8 cellular contexts compared by ENCODE assay signal in the genomic region with DNA sequence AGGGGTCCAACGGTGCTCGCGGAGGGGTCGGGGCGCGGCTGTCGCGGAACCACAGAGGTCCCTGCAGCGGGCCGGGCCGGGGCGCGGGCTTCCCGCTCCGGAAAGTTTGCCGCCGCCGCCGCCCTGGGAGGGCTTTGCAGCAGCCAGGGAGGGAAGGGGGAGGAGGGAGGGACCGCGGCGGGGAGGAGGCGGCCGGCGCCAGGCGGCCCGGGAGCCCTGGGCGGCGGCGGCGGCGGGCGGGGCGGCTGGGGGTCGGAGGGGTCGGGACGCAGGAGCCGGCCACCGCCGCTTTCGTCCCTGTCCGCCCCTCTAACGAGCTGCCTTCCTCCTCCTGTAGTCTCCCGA. TPM values are rescaled to one million over a fixed set of nuclear protein-coding genes. Genes with fewer than 3 reads are reported as not detected.
A peak's percentile ranks its signal among the peaks of the same experiment; 100 is the strongest.
DNase-seq lines count a peak whose midpoint lies in the region; ATAC-seq and TF ChIP-seq lines count a peak whose summit lies in the region.

No MANE protein-coding gene starts in this region.

- peak; percentile 14 for DNase-seq in NOMO-1 treated with DMSO at 0.1 percent for 48 hours (lab: John Stamatoyannopoulos, UW; ENCODE audit: unreplicated experiment)
- no peak for DNase-seq in NOMO-1 treated with dmso at 0.1 percent for 144 hours (lab: John Stamatoyannopoulos, UW; ENCODE audit: unreplicated experiment)
- DNase-seq in RKO (ENCODE audit: low spot score), result peak; percentile 45
- no peak for DNase-seq in breast epithelium (ENCODE audit: low spot score in 2 of 2)
- no peak for DNase-seq in memory B cell (ENCODE audit: low spot score in 2 of 2)
- DNase-seq in aorta, result peak in 1 of 2 donors; percentile 86
- DNase-seq in medulla oblongata (ENCODE audit: extremely low spot score), result no peak
- no peak for DNase-seq in foreskin melanocyte

- H3K27ac ChIP-seq in breast epithelium (no peak overlapping the region), aorta (ENCODE audit: low read depth in 1 of 2, low read length in 2 of 2) (no peak overlapping the region)

- no peak for TF ChIP-seq CTCF in breast epithelium (IDR thresholded peaks at IDR 0.05)

- 0% methylated on average over 44 of the region's 44 CpGs; no CpG with 5 or more reads in 1 of the 2 donors for WGBS in aorta, 2 donors

- H3K36me3 Mint-ChIP-seq in memory B cell, result no peaks in the 10 kb centered on the region

- peaks cover 14 to 17% of the 10 kb centered on the region in 2 donors for H3K4me1 ChIP-seq in breast epithelium
- H3K4me1 ChIP-seq in aorta (ENCODE audit: control insufficient read depth in 1 of 2, insufficient read depth in 2 of 2, low read length in 2 of 2), result no peaks in the 10 kb centered on the region

- peaks cover 14% of the 10 kb centered on the region for H3K27me3 Mint-ChIP-seq in memory B cell

- no peak overlapping the region for H3K27ac Mint-ChIP-seq in memory B cell

- H3K4me1 Mint-ChIP-seq in memory B cell, result no peaks in the 10 kb centered on the region

- H3K9me3 Mint-ChIP-seq in memory B cell, result no peaks in the 10 kb centered on the region

- H3K9me3 ChIP-seq in breast epithelium, result no peaks in the 10 kb centered on the region
- H3K9me3 ChIP-seq in aorta (ENCODE audit: control insufficient read depth, low read length), result no peaks in the 10 kb centered on the region

- TF ChIP-seq POLR2A in breast epithelium (IDR thresholded peaks at IDR 0.05), result no peak

- no peak overlapping the region for H3K4me3 Mint-ChIP-seq in memory B cell

- H3K27me3 ChIP-seq in breast epithelium (peaks cover 16 to 46% of the 10 kb centered on the region in 2 donors), aorta (ENCODE audit: control insufficient read depth in 1 of 2, insufficient read depth in 2 of 2, low read length in 1 of 2) (no peaks in the 10 kb centered on the region)

- intact Hi-C loops in breast epithelium (cut with DNase I; ENCODE audit: low total_unique reads), result loop anchor here (10.0 kb wide), 1 partner anchor 139 kb away; no protein-coding TSS in a partner anchor
- intact Hi-C loops in aorta (cut with DNase I), result no loop called here

- H3K36me3 ChIP-seq in breast epithelium (no peaks in the 10 kb centered on the region), aorta (ENCODE audit: control insufficient read depth in 1 of 2, insufficient read depth in 2 of 2, low read length in 1 of 2) (no peaks in the 10 kb centered on the region)

- H3K4me3 ChIP-seq in breast epithelium, result peak overlapping the region; percentile 41 to 79 (median 55)
- H3K4me3 ChIP-seq in aorta (ENCODE audit: low read length in 2 of 2), result peak overlapping the region; percentile 23 to 30

- ATAC-seq in memory B cell (ENCODE audit: low read depth) (peak; percentile 36), aorta (ENCODE audit: low FRiP score) (no peak)

RNA-seq across cellular contexts. Expression of gene FGFR3, which starts 0.4 kb away (rescaled TPM):
- 1 to 10 TPM in 2 of 3 donors, under 1 TPM in 1; 0.80 to 3.5 (median 2.0) TPM for total RNA-seq in breast epithelium
- 1 to 10 TPM; 1.2 to 4.0 TPM for total RNA-seq in aorta
- polyA plus RNA-seq in aorta, result 1 to 10 TPM; 1.0 to 2.4 TPM

Comparison
In these comparisons a context has a peak if more than half of its experiments do, and no peak if none do; other contexts are left out.
1. DNase-seq: peak in NOMO-1 treated with DMSO at 0.1 percent for 48 hours (single experiment) and RKO (single experiment); none in NOMO-1 treated with dmso at 0.1 percent for 144 hours (single experiment), breast epithelium (0 of 2), memory B cell (0 of 2), medulla oblongata (single experiment) and foreskin melanocyte (single experiment).